8 cellular contexts compared by ENCODE assay signal in genomic region chr17:47203984-47204721, GRCh38. TPM values are rescaled to one million over a fixed set of nuclear protein-coding genes. Genes with fewer than 3 reads are reported as not detected.
DNase-seq lines count a peak whose midpoint lies in the region; ATAC-seq, FAIRE-seq and TF ChIP-seq lines count a peak whose summit lies in the region.

No MANE protein-coding gene starts in this region.

- H3K27ac ChIP-seq in astrocyte (ENCODE audit: low read depth, low read length) (no peak overlapping the region), smooth muscle cell (ENCODE audit: low read depth) (peak overlapping the region; percentile 76)

- in situ Hi-C loops in SK-MEL-5 (cut with HindIII; ENCODE audit: low pct_unique_long_range_greater_than_20kb, low sequenced_read_pairs): no loop called here

- DNase-seq in EL (peak; percentile 54), SK-MEL-5 (ENCODE audit: low read depth, low spot score) (peak; percentile 38), astrocyte (ENCODE audit: low read depth) (peak; percentile 53), smooth muscle cell (lab: John Stamatoyannopoulos, UW; ENCODE audit: unreplicated experiment) (no peak), NCI-H1048 (lab: John Stamatoyannopoulos, UW) (no peak)

- H3K4me3 Mint-ChIP-seq in astrocyte (ENCODE audit: unreplicated experiment): no peak overlapping the region

- H3K4me1 ChIP-seq in astrocyte (ENCODE audit: insufficient read depth, low read length) (peaks cover 23% of the 10 kb centered on the region), smooth muscle cell (ENCODE audit: low read depth) (peaks cover 13% of the 10 kb centered on the region)

- H4K20me1 ChIP-seq in astrocyte (ENCODE audit: insufficient read depth, low read length) (no peaks in the 10 kb centered on the region), smooth muscle cell (ENCODE audit: low read depth) (no peaks in the 10 kb centered on the region)

- no peaks in the 10 kb centered on the region for H3K27me3 Mint-ChIP-seq in astrocyte (ENCODE audit: low read depth, unreplicated experiment)

- no peaks in the 10 kb centered on the region for H3K79me2 ChIP-seq in astrocyte (ENCODE audit: insufficient read depth, low read length)
- no peaks in the 10 kb centered on the region for H3K79me2 ChIP-seq in smooth muscle cell (ENCODE audit: low read depth)

- 83% methylated on average over 6 of the region's 6 CpGs for WGBS in smooth muscle cell (ENCODE audit: low lambda C conversion rate)

- H3K4me3 ChIP-seq in astrocyte (ENCODE audit: insufficient read depth, low read depth, low read length): no peak overlapping the region
- no peak overlapping the region for H3K4me3 ChIP-seq in smooth muscle cell

- H2AFZ ChIP-seq in astrocyte (ENCODE audit: low read depth, low read length) (no peak overlapping the region), smooth muscle cell (ENCODE audit: low read depth) (peak overlapping the region; percentile 5)

- peaks cover 38% of the 10 kb centered on the region for H3K4me1 Mint-ChIP-seq in astrocyte (ENCODE audit: low read depth, unreplicated experiment)

- TF ChIP-seq CTCF in astrocyte (IDR thresholded peaks at IDR 0.05; ENCODE audit: insufficient read depth, low read depth, low read length): no peak
- no peak for TF ChIP-seq CTCF in smooth muscle cell (IDR thresholded peaks at IDR 0.05; ENCODE audit: borderline replicate concordance, insufficient read depth, poor library complexity, severe bottlenecking)

- peak overlapping the region; percentile 29 for H3K4me2 ChIP-seq in astrocyte (ENCODE audit: low read length)
- peak overlapping the region; percentile 28 for H3K4me2 ChIP-seq in smooth muscle cell

- ATAC-seq in GM21723 (IDR thresholded peaks at IDR 0.05; ENCODE audit: unreplicated experiment): no peak
- no peak for ATAC-seq in GM21381 (IDR thresholded peaks at IDR 0.05; ENCODE audit: unreplicated experiment)
- no peak for ATAC-seq in HG02798 (IDR thresholded peaks at IDR 0.05; ENCODE audit: poor library complexity, unreplicated experiment)

- FAIRE-seq in astrocyte (lab: Jason Lieb, UNC): no peak

- H3F3A ChIP-seq in smooth muscle cell (ENCODE audit: low read depth): peaks cover 15% of the 10 kb centered on the region

- H3K27me3 ChIP-seq in astrocyte (ENCODE audit: insufficient read depth, low read length): no peaks in the 10 kb centered on the region
- no peaks in the 10 kb centered on the region for H3K27me3 ChIP-seq in smooth muscle cell (ENCODE audit: low read depth)

- no peak overlapping the region for H3K9ac ChIP-seq in astrocyte (ENCODE audit: low read length)
- no peak overlapping the region for H3K9ac ChIP-seq in smooth muscle cell (ENCODE audit: low read depth)

- no peaks in the 10 kb centered on the region for H3K9me3 Mint-ChIP-seq in astrocyte (ENCODE audit: unreplicated experiment)

- H3K9me3 ChIP-seq in astrocyte (ENCODE audit: insufficient read depth, low read depth, low read length) (no peaks in the 10 kb centered on the region), smooth muscle cell (replicated peaks; ENCODE audit: low read depth) (no peaks in the 10 kb centered on the region)

- peak overlapping the region; percentile 98 for H3K27ac Mint-ChIP-seq in astrocyte (ENCODE audit: unreplicated experiment)

- H3K36me3 ChIP-seq in astrocyte (ENCODE audit: insufficient read depth, low read length) (no peaks in the 10 kb centered on the region), smooth muscle cell (ENCODE audit: low read depth) (no peaks in the 10 kb centered on the region)

- no peaks in the 10 kb centered on the region for H3K36me3 Mint-ChIP-seq in astrocyte (ENCODE audit: low read depth, unreplicated experiment)

RNA-seq across cellular contexts. Expression of gene MYL4, which starts 5.0 kb away (rescaled TPM):
- not detected in 2 replicates for total RNA-seq in SK-MEL-5 (2014; rRNA removed; shearing (Covaris generic))
- polyA plus RNA-seq in SK-MEL-5 (2015; cell fraction: cytosol; rRNA removed): not detected in 2 replicates
- polyA plus RNA-seq in SK-MEL-5 (2015; cell fraction: nucleus; rRNA removed): not detected in 2 replicates
- total RNA-seq in astrocyte (22.7 and 38.5 TPM in 2 replicates), smooth muscle cell (6.5 and 8.3 TPM in 2 replicates)
- 6.5 and 7.7 TPM in 2 replicates for polyA plus RNA-seq in smooth muscle cell

RNA-seq across cellular contexts. Expression of gene CDC27, which starts 15.1 kb away (rescaled TPM):
- total RNA-seq in SK-MEL-5 (2014; rRNA removed; shearing (Covaris generic)): 106 and 130 TPM in 2 replicates
- 36.4 and 47.1 TPM in 2 replicates for polyA plus RNA-seq in SK-MEL-5 (2015; cell fraction: cytosol; rRNA removed)
- 45.9 and 64.5 TPM in 2 replicates for polyA plus RNA-seq in SK-MEL-5 (2015; cell fraction: nucleus; rRNA removed)
- 137 and 151 TPM in 2 replicates for total RNA-seq in astrocyte
- 94.2 and 101 TPM in 2 replicates for total RNA-seq in smooth muscle cell
- polyA plus RNA-seq in smooth muscle cell: 53.1 and 61.5 TPM in 2 replicates

RNA-seq across cellular contexts. Expression of gene ITGB3, which starts 49.5 kb away (rescaled TPM):
- 11.5 and 12.1 TPM in 2 replicates for total RNA-seq in SK-MEL-5 (2014; rRNA removed; shearing (Covaris generic))
- polyA plus RNA-seq in SK-MEL-5 (2015; cell fraction: cytosol; rRNA removed): 30.1 and 42.2 TPM in 2 replicates
- polyA plus RNA-seq in SK-MEL-5 (2015; cell fraction: nucleus; rRNA removed): 12.3 and 12.8 TPM in 2 replicates
- total RNA-seq in astrocyte (44.0 and 59.2 TPM in 2 replicates), smooth muscle cell (5.1 and 7.9 TPM in 2 replicates)
- 3.9 and 5.2 TPM in 2 replicates for polyA plus RNA-seq in smooth muscle cell

Comparison
In these comparisons a context has a peak if more than half of its experiments do, and no peak if none do; other contexts are left out.
1. DNase-seq: peak in EL (single experiment), SK-MEL-5 (single experiment) and astrocyte (single experiment); none in smooth muscle cell (single experiment) and NCI-H1048 (single experiment).